ENCODE assay signal across 26 cellular contexts in genomic region chr3:182703233-182703632, GRCh38.
"Had no signal": no experiment of that assay in that cellular context is flagged by ENCODE, and none has a peak within 500 bp of the region (broad histone marks: within the 10 kb centered on the region; RNA-seq: fewer than 3 reads in every experiment).

No MANE protein-coding gene starts in this region.

- DNase-seq: hypothalamus; immature natural killer cell; kidney glomerular epithelial cell; left cardiac atrium; left lung; lower lobe of right lung; mammary epithelial cell; mesenchymal stem cell; naive B cell; natural killer cell; nephron progenitor cell; ovary; right lobe of liver; stimulated activated CD4-positive, alpha-beta T cell treated with anti-CD3 and anti-CD28 coated beads, Interleukin-2, amount 100 ng/mL, for 24 hours; stimulated activated CD4-positive, alpha-beta T cell treated with anti-CD3 and anti-CD28 coated beads, Interleukin-4, amount 100 ng/mL, for 24 hours; stimulated activated naive CD4-positive, alpha-beta T cell; tibial artery; trophoblast cell; upper lobe of right lung had no signal

- H3K27ac ChIP-seq: left lung, lower lobe of right lung, ovary, right atrium auricular region, right lobe of liver, suprapubic skin, thoracic aorta, tibial artery, upper lobe of right lung had no signal

- ATAC-seq: left cardiac atrium; left lung; lower lobe of right lung; natural killer cell; right lobe of liver; stimulated activated effector memory CD8-positive, alpha-beta T cell treated with anti-CD3 and anti-CD28 coated beads, Interleukin-12 subunit alpha, Interleukin-12 subunit beta, amount 100 ng/mL, for 72 hours; upper lobe of right lung had no signal

- FAIRE-seq: keratinocyte, urothelium cell line had no signal

- H3K9me3 ChIP-seq: left lung, lower lobe of right lung, ovary, right atrium auricular region, right lobe of liver, suprapubic skin, thoracic aorta, tibial artery, upper lobe of right lung had no signal

- H3K4me1 ChIP-seq: left lung, lower lobe of right lung, right atrium auricular region, suprapubic skin, tibial artery, upper lobe of right lung had no signal

- H3K4me2 ChIP-seq: smooth muscle cell had no signal

- H3K4me3 ChIP-seq: left lung, lower lobe of right lung, ovary, right atrium auricular region, right lobe of liver, smooth muscle cell, suprapubic skin, thoracic aorta, tibial artery, upper lobe of right lung had no signal

- H3K27me3 ChIP-seq: ovary, right atrium auricular region, right lobe of liver, suprapubic skin, tibial artery, upper lobe of right lung had no signal

- H3K36me3 ChIP-seq: left lung, lower lobe of right lung, ovary, right atrium auricular region, right lobe of liver, suprapubic skin, thoracic aorta, tibial artery, upper lobe of right lung had no signal
